ENCODE assay signal across 4 cellular contexts in the genomic region with DNA sequence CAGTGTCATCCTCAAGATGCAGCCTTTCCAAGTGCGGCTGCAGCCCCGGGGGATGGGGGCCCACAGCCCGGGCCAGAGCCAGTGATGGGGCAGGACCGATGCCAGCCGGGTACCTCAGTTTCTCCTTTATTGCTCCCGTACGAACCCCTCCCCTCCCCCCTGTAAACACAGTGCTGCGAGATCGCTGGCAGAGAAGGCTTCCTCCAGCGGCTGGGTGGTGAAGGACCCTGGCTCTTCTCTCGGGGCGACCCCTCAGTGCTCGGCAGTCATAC. TPM values are rescaled to one million over a fixed set of nuclear protein-coding genes. Genes with fewer than 3 reads are reported as not detected.
"Had no signal": no experiment of that assay in that cellular context is flagged by ENCODE, and none has a peak within 500 bp of the region (broad histone marks: within the 10 kb centered on the region; RNA-seq: fewer than 3 reads in every experiment).

No MANE protein-coding gene starts in this region.

RNA-seq across cellular contexts. Expression of gene CYP21A2, which starts 2.8 kb away (rescaled TPM):
- total RNA-seq: HT-29, HT1080, IMR-90 had no signal
- polyA plus RNA-seq: IgD-negative memory B cell had no signal

RNA-seq across cellular contexts. Expression of gene C4B, which starts 26.4 kb away (rescaled TPM):
- polyA plus RNA-seq: IgD-negative memory B cell had no signal

RNA-seq across cellular contexts. Expression of gene C4A, which starts 59.1 kb away (rescaled TPM):
- total RNA-seq: HT1080 had no signal
